8 cellular contexts compared by ENCODE assay signal in genomic region chr7:7917593-7917992, GRCh38.
"Had no signal": no experiment of that assay in that cellular context is flagged by ENCODE, and none has a peak within 500 bp of the region (broad histone marks: within the 10 kb centered on the region; RNA-seq: fewer than 3 reads in every experiment).

No MANE protein-coding gene starts in this region.

- H3K4me3 ChIP-seq: GM23248, HAP-1 had no signal

- H3K27me3 Mint-ChIP-seq: IgD-negative memory B cell had no signal

- H3K9me3 ChIP-seq: HAP-1 had no signal

- H3K36me3 ChIP-seq: HAP-1 had no signal

- ATAC-seq: HCT116 had no signal

- DNase-seq: GM23248, GOT3, H7, HFFc6 had no signal

- H2AFZ ChIP-seq: GM23248 had no signal

- H3K9me3 Mint-ChIP-seq: HFFc6 had no signal

- H3K9ac ChIP-seq: GM23248 had no signal

- H3K27ac ChIP-seq: GM23248, HL-60 had no signal

- H3K27ac Mint-ChIP-seq: HFFc6 had no signal

- H3K4me3 Mint-ChIP-seq: HFFc6 had no signal
